11 cellular contexts compared by ENCODE assay signal in genomic region chr2:23497063-23497462, GRCh38.
A peak's percentile ranks its signal among the peaks of the same experiment; 100 is the strongest.
DNase-seq lines count a peak whose midpoint lies in the region; ATAC-seq and TF ChIP-seq lines count a peak whose summit lies in the region.
"Had no signal": no experiment of that assay in that cellular context is flagged by ENCODE, and none has a peak within 500 bp of the region (broad histone marks: within the 10 kb centered on the region; RNA-seq: fewer than 3 reads in every experiment).

No MANE protein-coding gene starts in this region.

- intact Hi-C loops in activated CD4-positive, alpha-beta memory T cell treated with anti-CD3 and anti-CD28 coated beads for 36 hours (cut with micrococcal nuclease), result loop anchor here (1.0 kb wide), 1 partner anchor 8 kb away; no protein-coding TSS in a partner anchor
- intact Hi-C loops in Caco-2 (cut with micrococcal nuclease; ENCODE audit: unreplicated experiment), result no loop called here

- no peaks in the 10 kb centered on the region for H3K9me3 ChIP-seq in Caco-2

- H3K36me3 Mint-ChIP-seq in activated CD4-positive, alpha-beta memory T cell treated with anti-CD3 and anti-CD28 coated beads for 36 hours, result no peaks in the 10 kb centered on the region
- H3K36me3 Mint-ChIP-seq in Caco-2 (ENCODE audit: insufficient read depth, unreplicated experiment), result no peaks in the 10 kb centered on the region

- H3K4me1 ChIP-seq in Caco-2, result no peaks in the 10 kb centered on the region

- no peak overlapping the region for H3K4me3 ChIP-seq in Caco-2 (ENCODE audit: low read depth, low read length)

- H3K27ac Mint-ChIP-seq in activated CD4-positive, alpha-beta memory T cell treated with anti-CD3 and anti-CD28 coated beads for 36 hours, result no peak overlapping the region
- no peak overlapping the region for H3K27ac Mint-ChIP-seq in Caco-2 (ENCODE audit: unreplicated experiment)

- peaks cover 25% of the 10 kb centered on the region for H3K4me1 Mint-ChIP-seq in activated CD4-positive, alpha-beta memory T cell treated with anti-CD3 and anti-CD28 coated beads for 36 hours (ENCODE audit: low read depth)
- H3K4me1 Mint-ChIP-seq in Caco-2 (ENCODE audit: low read depth, unreplicated experiment), result no peaks in the 10 kb centered on the region

- H3K36me3 ChIP-seq in Caco-2 (ENCODE audit: control insufficient read depth, insufficient read depth, low read length), result no peaks in the 10 kb centered on the region

- CTCF ChIA-PET in activated CD4-positive, alpha-beta memory T cell treated with anti-CD3 and anti-CD28 coated beads for 36 hours (lab: Charles Lee), result no interaction called here
- CTCF ChIA-PET in Caco-2 (lab: Charles Lee), result no interaction called here

- H3K9me3 Mint-ChIP-seq in activated CD4-positive, alpha-beta memory T cell treated with anti-CD3 and anti-CD28 coated beads for 36 hours, result no peaks in the 10 kb centered on the region
- H3K9me3 Mint-ChIP-seq in Caco-2 (ENCODE audit: unreplicated experiment), result no peaks in the 10 kb centered on the region

- ATAC-seq in HG02623 (IDR thresholded peaks at IDR 0.05; ENCODE audit: unreplicated experiment) (no peak), GM18870 (IDR thresholded peaks at IDR 0.05; ENCODE audit: unreplicated experiment) (no peak)

- no peak overlapping the region for H3K4me3 Mint-ChIP-seq in activated CD4-positive, alpha-beta memory T cell treated with anti-CD3 and anti-CD28 coated beads for 36 hours
- no peak overlapping the region for H3K4me3 Mint-ChIP-seq in Caco-2 (ENCODE audit: unreplicated experiment)

- H3K27me3 Mint-ChIP-seq in activated CD4-positive, alpha-beta memory T cell treated with anti-CD3 and anti-CD28 coated beads for 36 hours, result peaks cover 5% of the 10 kb centered on the region
- H3K27me3 Mint-ChIP-seq in Caco-2 (ENCODE audit: insufficient read depth, unreplicated experiment), result peaks cover 15% of the 10 kb centered on the region

- DNase-seq in AG08395 (ENCODE audit: low spot score) (peak; percentile 60), HT1080 (ENCODE audit: low read depth) (peak; percentile 99), glomerular visceral epithelial cell (ENCODE audit: extremely low spot score) (peak; percentile 72), Caco-2 (no peak), iPS-NIHi7 (ENCODE audit: extremely low spot score) (no peak)
- DNase-seq in activated CD4-positive, alpha-beta memory T cell treated with anti-CD3 and anti-CD28 coated beads for 36 hours, result peak; percentile 72
- DNase-seq: cortex of kidney; DMS79 treated with DMSO at 0.1 percent for 48 hours; stimulated activated naive CD4-positive, alpha-beta T cell treated with Interleukin-2 at 50 U/mL for 16 hours had no signal

- no peaks in the 10 kb centered on the region for H3K27me3 ChIP-seq in Caco-2 (replicated peaks; ENCODE audit: control insufficient read depth, insufficient read depth, low read length)

- no TSS peak for BruUV-seq in Caco-2 (replicated peaks; lab: Mats Ljungman, UMichigan)

- no peak for TF ChIP-seq CTCF in Caco-2 (IDR thresholded peaks at IDR 0.05; ENCODE audit: insufficient read depth in 1 of 2, low read depth in 1 of 2, low read length in 1 of 2, severe bottlenecking in 1 of 2, unreplicated experiment in 1 of 2)

- POLR2A ChIA-PET in activated CD4-positive, alpha-beta memory T cell treated with anti-CD3 and anti-CD28 coated beads for 36 hours (lab: Charles Lee), result no interaction called here
- POLR2A ChIA-PET in Caco-2 (lab: Charles Lee), result no interaction called here

Comparison
In these comparisons a context has a peak if more than half of its experiments do, and no peak if none do; other contexts are left out.
1. DNase-seq: peak in AG08395 (single experiment), HT1080 (single experiment), activated CD4-positive, alpha-beta memory T cell treated with anti-CD3 and anti-CD28 coated beads for 36 hours (single experiment) and glomerular visceral epithelial cell (single experiment); none in Caco-2 (0 of 2) and iPS-NIHi7 (single experiment).